Comparison of ENCODE assay signal across 23 cellular contexts in the genomic region with DNA sequence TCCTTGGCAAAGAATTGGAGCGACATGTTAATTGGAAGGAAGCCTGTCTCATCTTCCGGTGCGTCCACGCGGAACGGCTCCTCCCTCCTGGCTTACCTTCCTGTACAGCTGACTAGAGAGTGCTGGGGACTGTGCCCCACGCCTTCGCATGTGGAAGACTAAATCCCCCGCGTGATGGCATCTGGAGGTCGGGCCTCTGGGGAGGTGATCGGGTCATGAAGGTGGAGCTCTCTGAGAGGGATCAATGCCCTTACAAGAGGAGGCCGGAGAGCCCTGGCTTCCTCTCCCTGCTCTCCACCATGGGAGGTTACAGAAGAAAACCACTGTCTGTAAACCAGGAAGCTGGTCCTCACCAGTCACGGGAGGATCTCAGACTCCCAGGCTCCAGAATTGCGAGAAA.
DNase-seq lines count a peak whose midpoint lies in the region; ATAC-seq, FAIRE-seq and TF ChIP-seq lines count a peak whose summit lies in the region.
"Had no signal": no experiment of that assay in that cellular context is flagged by ENCODE, and none has a peak within 500 bp of the region (broad histone marks: within the 10 kb centered on the region; RNA-seq: fewer than 3 reads in every experiment).

No MANE protein-coding gene starts in this region.

- H3K27ac Mint-ChIP-seq in CD14-positive monocyte (no peak overlapping the region), astrocyte (ENCODE audit: unreplicated experiment) (no peak overlapping the region), Caco-2 (ENCODE audit: unreplicated experiment) (no peak overlapping the region)
- H3K27ac Mint-ChIP-seq: progenitor cell of endocrine pancreas; stimulated activated effector memory CD8-positive, alpha-beta T cell treated with anti-CD3 and anti-CD28 coated beads, Interleukin-12 subunit alpha, Interleukin-12 subunit beta, amount 100 ng/mL, for 72 hours had no signal

- H3K9me3 Mint-ChIP-seq in CD14-positive monocyte (peaks cover 0 to 12% (median 1%) of the 10 kb centered on the region in 7 donors), astrocyte (ENCODE audit: unreplicated experiment) (peaks cover 3% of the 10 kb centered on the region), Caco-2 (ENCODE audit: unreplicated experiment) (peaks cover 2% of the 10 kb centered on the region)
- H3K9me3 Mint-ChIP-seq: stimulated activated effector memory CD8-positive, alpha-beta T cell treated with anti-CD3 and anti-CD28 coated beads, Interleukin-12 subunit alpha, Interleukin-12 subunit beta, amount 100 ng/mL, for 72 hours had no signal

- no peaks in the 10 kb centered on the region for H3K79me2 ChIP-seq in astrocyte (ENCODE audit: insufficient read depth, low read length)

- TF ChIP-seq CTCF in CD14-positive monocyte (IDR thresholded peaks at IDR 0.05) (no peak), astrocyte (IDR thresholded peaks at IDR 0.05; ENCODE audit: insufficient read depth, low read depth, low read length) (no peak), Caco-2 (IDR thresholded peaks at IDR 0.05; ENCODE audit: insufficient read depth in 1 of 2, low read depth in 1 of 2, low read length in 1 of 2, severe bottlenecking in 1 of 2, unreplicated experiment in 1 of 2) (no peak)

- H3K36me3 ChIP-seq in astrocyte (ENCODE audit: insufficient read depth, low read length) = no peaks in the 10 kb centered on the region
- H3K36me3 ChIP-seq in Caco-2 (ENCODE audit: control insufficient read depth, insufficient read depth, low read length) = no peaks in the 10 kb centered on the region
- H3K36me3 ChIP-seq: heart right ventricle had no signal

- no peak for FAIRE-seq in astrocyte (lab: Jason Lieb, UNC)
- FAIRE-seq: D721Med had no signal

- H3K4me3 Mint-ChIP-seq in CD14-positive monocyte (no peak overlapping the region), astrocyte (ENCODE audit: unreplicated experiment) (no peak overlapping the region), Caco-2 (ENCODE audit: unreplicated experiment) (no peak overlapping the region)
- H3K4me3 Mint-ChIP-seq: stimulated activated effector memory CD8-positive, alpha-beta T cell treated with anti-CD3 and anti-CD28 coated beads, Interleukin-12 subunit alpha, Interleukin-12 subunit beta, amount 100 ng/mL, for 72 hours had no signal

- H3K27me3 ChIP-seq in astrocyte (ENCODE audit: insufficient read depth, low read length) (no peaks in the 10 kb centered on the region), Caco-2 (replicated peaks; ENCODE audit: control insufficient read depth, insufficient read depth, low read length) (no peaks in the 10 kb centered on the region)
- H3K27me3 ChIP-seq: heart right ventricle had no signal

- H2AFZ ChIP-seq in astrocyte (ENCODE audit: low read depth, low read length) = peak overlapping the region; percentile 16

- H3K27ac ChIP-seq in astrocyte (ENCODE audit: low read depth, low read length) = no peak overlapping the region
- H3K27ac ChIP-seq: epithelial cell of prostate, heart right ventricle, VCaP had no signal

- DNase-seq in CD14-positive monocyte (ENCODE audit: low spot score) (peak; percentile 10), astrocyte (ENCODE audit: low read depth) (no peak), left kidney (ENCODE audit: low read depth, low spot score) (peak; percentile 64), sciatic nerve (ENCODE audit: low spot score) (no peak), NCI-H510A treated with DMSO at 0.1 percent for 48 hours (lab: John Stamatoyannopoulos, UW) (no peak), Caco-2 (no peak)
- DNase-seq in activated naive CD4-positive, alpha-beta T cell treated with Interleukin-2 at 50 U/mL for 16 hours = no peak
- DNase-seq: activated effector memory CD4-positive, alpha-beta T cell treated with Interleukin-2 at 50 U/mL for 16 hours; activated T-cell treated with anti-CD3 and anti-CD28 coated beads for 4 hours; C1 segment of cervical spinal cord; cerebellar nuclear complex; EL; heart right ventricle; left ventricle myocardium superior; NCI-H1105 treated with DMSO at 0.1 percent for 48 hours; NCI-H2029 treated with DMSO at 0.1 percent for 48 hours; NCI-H82 had no signal

- intact Hi-C loops in CD14-positive monocyte (cut with micrococcal nuclease) = no loop called here
- intact Hi-C loops in sciatic nerve (cut with DNase I) = no loop called here
- intact Hi-C loops in Caco-2 (cut with micrococcal nuclease; ENCODE audit: unreplicated experiment) = no loop called here

- no TSS peak for BruUV-seq in Caco-2 (replicated peaks; lab: Mats Ljungman, UMichigan)

- ATAC-seq in sciatic nerve (peak; percentile 21), HG02759 (IDR thresholded peaks at IDR 0.05; ENCODE audit: unreplicated experiment) (no peak)
- ATAC-seq: stimulated activated effector memory CD8-positive, alpha-beta T cell treated with anti-CD3 and anti-CD28 coated beads, Interleukin-12 subunit alpha, Interleukin-12 subunit beta, amount 100 ng/mL, for 72 hours had no signal

- no peaks in the 10 kb centered on the region for H3K9me3 ChIP-seq in astrocyte (ENCODE audit: insufficient read depth, low read depth, low read length)
- H3K9me3 ChIP-seq in Caco-2 = no peaks in the 10 kb centered on the region

- H3K4me1 Mint-ChIP-seq in CD14-positive monocyte = no peaks in the 10 kb centered on the region
- peaks cover 5% of the 10 kb centered on the region for H3K4me1 Mint-ChIP-seq in astrocyte (ENCODE audit: low read depth, unreplicated experiment)
- H3K4me1 Mint-ChIP-seq in Caco-2 (ENCODE audit: low read depth, unreplicated experiment) = no peaks in the 10 kb centered on the region
- H3K4me1 Mint-ChIP-seq: stimulated activated effector memory CD8-positive, alpha-beta T cell treated with anti-CD3 and anti-CD28 coated beads, Interleukin-12 subunit alpha, Interleukin-12 subunit beta, amount 100 ng/mL, for 72 hours had no signal

- H3K4me1 ChIP-seq in astrocyte (ENCODE audit: insufficient read depth, low read length) (no peaks in the 10 kb centered on the region), Caco-2 (no peaks in the 10 kb centered on the region)

- POLR2A ChIA-PET in Caco-2 (lab: Charles Lee) = no interaction called here

- H4K20me1 ChIP-seq in astrocyte (ENCODE audit: insufficient read depth, low read length) = no peaks in the 10 kb centered on the region

- no peak overlapping the region for H3K4me3 ChIP-seq in astrocyte (ENCODE audit: insufficient read depth, low read depth, low read length)
- no peak overlapping the region for H3K4me3 ChIP-seq in Caco-2 (ENCODE audit: low read depth, low read length)
- H3K4me3 ChIP-seq: heart right ventricle had no signal

- H3K36me3 Mint-ChIP-seq in CD14-positive monocyte = no peaks in the 10 kb centered on the region
- peaks cover 2% of the 10 kb centered on the region for H3K36me3 Mint-ChIP-seq in astrocyte (ENCODE audit: low read depth, unreplicated experiment)
- H3K36me3 Mint-ChIP-seq in Caco-2 (ENCODE audit: insufficient read depth, unreplicated experiment) = peaks cover 42% of the 10 kb centered on the region
- H3K36me3 Mint-ChIP-seq: stimulated activated effector memory CD8-positive, alpha-beta T cell treated with anti-CD3 and anti-CD28 coated beads, Interleukin-12 subunit alpha, Interleukin-12 subunit beta, amount 100 ng/mL, for 72 hours had no signal

- peaks cover 15 to 19% (median 17%) of the 10 kb centered on the region in 3 donors for H3K27me3 Mint-ChIP-seq in CD14-positive monocyte (ENCODE audit: low read depth in 3 of 3)
- H3K27me3 Mint-ChIP-seq in astrocyte (ENCODE audit: low read depth, unreplicated experiment) = peaks cover 8% of the 10 kb centered on the region
- H3K27me3 Mint-ChIP-seq in Caco-2 (ENCODE audit: insufficient read depth, unreplicated experiment) = no peaks in the 10 kb centered on the region

- CTCF ChIA-PET in Caco-2 (lab: Charles Lee) = no interaction called here

- H3K4me2 ChIP-seq in astrocyte (ENCODE audit: low read length) = no peak overlapping the region

- no peak overlapping the region for H3K9ac ChIP-seq in astrocyte (ENCODE audit: low read length)

Comparison
In these comparisons a context has a peak if more than half of its experiments do, and no peak if none do; other contexts are left out.
1. DNase-seq: peak in CD14-positive monocyte (single experiment) and left kidney (single experiment); none in astrocyte (single experiment), sciatic nerve (single experiment), NCI-H510A treated with DMSO at 0.1 percent for 48 hours (single experiment), Caco-2 (0 of 2) and activated naive CD4-positive, alpha-beta T cell treated with Interleukin-2 at 50 U/mL for 16 hours (single experiment).